In the genomic region with DNA sequence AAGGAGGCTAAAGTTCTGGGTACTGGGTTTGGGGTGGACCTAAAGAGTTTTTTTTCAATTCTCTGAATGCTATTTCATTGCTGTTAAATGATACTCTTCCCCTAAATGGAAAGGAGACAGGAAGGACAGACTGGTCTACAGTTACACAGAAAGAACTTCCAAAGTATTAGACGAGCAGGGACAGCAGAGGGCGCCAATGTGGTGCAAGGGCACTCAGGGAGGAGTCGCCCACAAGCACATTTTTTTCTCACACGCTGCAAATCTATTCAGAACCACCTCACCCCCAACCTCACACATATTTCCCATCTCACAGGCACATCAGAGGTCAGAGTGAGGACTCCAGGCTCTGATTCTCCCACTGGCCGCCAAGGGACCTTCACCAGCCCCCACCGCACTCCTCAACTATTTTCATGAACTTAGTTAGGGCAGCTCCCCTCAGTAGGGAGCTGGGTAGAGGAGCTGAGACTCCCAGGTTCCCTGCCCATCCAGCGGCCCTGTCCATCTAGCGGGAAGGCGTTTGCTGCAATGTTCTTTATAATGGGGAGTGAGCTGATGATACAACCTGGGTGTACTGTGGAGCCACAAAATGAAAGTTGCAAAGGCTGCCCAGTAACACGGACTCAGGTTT, we compare ENCODE assay signal across 8 cellular contexts. TPM values are rescaled to one million over a fixed set of nuclear protein-coding genes. Genes with fewer than 3 reads are reported as not detected.
A peak's percentile ranks its signal among the peaks of the same experiment; 100 is the strongest.
DNase-seq lines count a peak whose midpoint lies in the region; ATAC-seq, FAIRE-seq and TF ChIP-seq lines count a peak whose summit lies in the region.

No MANE protein-coding gene starts in this region.

- H3K4me3 ChIP-seq in BLaER1 treated with 17β-estradiol and CSF1 and Interleukin-3, amounts not matched to agents 10 nM and 100 nM: no peak overlapping the region
- H3K4me3 ChIP-seq in GM23338 (peak overlapping the region; percentile 47), astrocyte (ENCODE audit: insufficient read depth, low read depth, low read length) (peak overlapping the region; percentile 60), hepatocyte (no peak overlapping the region), retinal pigment epithelial cell (ENCODE audit: low read length) (no peak overlapping the region)

- peak; percentile 92 for TF ChIP-seq CTCF in GM23338 (conservative IDR thresholded peaks at IDR 0.05; ENCODE audit: low read depth in 2 of 2)
- peak; percentile 82 for TF ChIP-seq CTCF in astrocyte (IDR thresholded peaks at IDR 0.05; ENCODE audit: insufficient read depth, low read depth, low read length)
- peak; percentile 78 for TF ChIP-seq CTCF in hepatocyte (IDR thresholded peaks at IDR 0.05; ENCODE audit: poor library complexity)
- TF ChIP-seq CTCF in retinal pigment epithelial cell (conservative IDR thresholded peaks at IDR 0.05; ENCODE audit: low read depth, low read length): peak; percentile 85

- H3K4me1 ChIP-seq in BLaER1 treated with 17β-estradiol and CSF1 and Interleukin-3, amounts not matched to agents 10 nM and 100 nM: peaks cover 31 to 48% (median 39%) of the 10 kb centered on the region in 10 experiments
- H3K4me1 ChIP-seq in GM23338 (ENCODE audit: insufficient read depth) (peaks cover 45% of the 10 kb centered on the region), astrocyte (ENCODE audit: insufficient read depth, low read length) (peaks cover 23% of the 10 kb centered on the region), hepatocyte (ENCODE audit: insufficient read depth) (peaks cover 10% of the 10 kb centered on the region)

- H3K27ac Mint-ChIP-seq in GM23338: peak overlapping the region; percentile 89
- H3K27ac Mint-ChIP-seq in T-helper 2 cell treated with Interferon-gamma antibody and Interleukin-4, amounts not matched to agents 5 μg/mL and 100 μg/mL, for 36 hours: no peak overlapping the region
- H3K27ac Mint-ChIP-seq in astrocyte (ENCODE audit: unreplicated experiment): peak overlapping the region; percentile 92

- H3K9me2 ChIP-seq in GM23338 (ENCODE audit: insufficient read depth) (no peaks in the 10 kb centered on the region), hepatocyte (replicated peaks; ENCODE audit: insufficient read depth) (no peaks in the 10 kb centered on the region)

- H2AFZ ChIP-seq in GM23338 (no peak overlapping the region), astrocyte (ENCODE audit: low read depth, low read length) (peak overlapping the region; percentile 28), hepatocyte (no peak overlapping the region)

- WGBS in hepatocyte (ENCODE audit: low lambda C conversion rate, missing lambda C conversion rate): 10% methylated on average over 10 of the region's 10 CpGs

- peaks cover 18% of the 10 kb centered on the region for H3F3A ChIP-seq in GM23338 (replicated peaks; ENCODE audit: low read depth)

- no peaks in the 10 kb centered on the region for H3K36me3 Mint-ChIP-seq in GM23338 (ENCODE audit: low read depth)
- H3K36me3 Mint-ChIP-seq in T-helper 2 cell treated with Interferon-gamma antibody and Interleukin-4, amounts not matched to agents 5 μg/mL and 100 μg/mL, for 36 hours (ENCODE audit: low read depth): no peaks in the 10 kb centered on the region
- H3K36me3 Mint-ChIP-seq in astrocyte (ENCODE audit: low read depth, unreplicated experiment): no peaks in the 10 kb centered on the region

- H3K9me3 ChIP-seq in BLaER1 treated with 17β-estradiol and CSF1 and Interleukin-3, amounts not matched to agents 10 nM and 100 nM (replicated peaks in 1 of 11): no peaks in the 10 kb centered on the region
- H3K9me3 ChIP-seq in astrocyte (ENCODE audit: insufficient read depth, low read depth, low read length) (peaks cover 3% of the 10 kb centered on the region), hepatocyte (ENCODE audit: low read depth) (no peaks in the 10 kb centered on the region)

- no peak overlapping the region for H3K27ac ChIP-seq in BLaER1 treated with 17β-estradiol and CSF1 and Interleukin-3, amounts not matched to agents 10 nM and 100 nM
- H3K27ac ChIP-seq in GM23338 (ENCODE audit: low read depth): peak overlapping the region; percentile 27; the same call in 1 of the 2 replicates
- H3K27ac ChIP-seq in astrocyte (ENCODE audit: low read depth, low read length): no peak overlapping the region
- no peak overlapping the region for H3K27ac ChIP-seq in hepatocyte

- no peaks in the 10 kb centered on the region for H3K36me3 ChIP-seq in BLaER1 treated with 17β-estradiol and CSF1 and Interleukin-3, amounts not matched to agents 10 nM and 100 nM
- H3K36me3 ChIP-seq in GM23338 (ENCODE audit: insufficient read depth) (no peaks in the 10 kb centered on the region), astrocyte (ENCODE audit: insufficient read depth, low read length) (no peaks in the 10 kb centered on the region), hepatocyte (replicated peaks; ENCODE audit: insufficient read depth, low read depth) (no peaks in the 10 kb centered on the region)

- H3K27me3 ChIP-seq in BLaER1 treated with 17β-estradiol and CSF1 and Interleukin-3, amounts not matched to agents 10 nM and 100 nM: peaks cover 35 to 53% (median 49%) of the 10 kb centered on the region in 11 experiments
- H3K27me3 ChIP-seq in GM23338 (ENCODE audit: insufficient read depth): peaks cover 84% of the 10 kb centered on the region
- H3K27me3 ChIP-seq in astrocyte (ENCODE audit: insufficient read depth, low read length): peaks cover 60% of the 10 kb centered on the region
- H3K27me3 ChIP-seq in hepatocyte: peaks cover 70% of the 10 kb centered on the region

- H3K4me2 ChIP-seq in BLaER1 treated with 17β-estradiol and CSF1 and Interleukin-3, amounts not matched to agents 10 nM and 100 nM: peak overlapping the region; percentile 53 to 85 (median 67)
- H3K4me2 ChIP-seq in GM23338 (peak overlapping the region; percentile 74), astrocyte (ENCODE audit: low read length) (peak overlapping the region; percentile 89), hepatocyte (peak overlapping the region; percentile 71)

- H3K4me3 Mint-ChIP-seq in GM23338 (peak overlapping the region; percentile 74), astrocyte (ENCODE audit: unreplicated experiment) (peak overlapping the region; percentile 74)
- no peak overlapping the region for H3K4me3 Mint-ChIP-seq in T-helper 2 cell treated with Interferon-gamma antibody and Interleukin-4, amounts not matched to agents 5 μg/mL and 100 μg/mL, for 36 hours

- peak; percentile 97 for FAIRE-seq in astrocyte (lab: Jason Lieb, UNC)

- 0 out of 22 replicates have a peak overlapping the region, but pooled peaks of 1 of the 11 experiments have one; percentile 15 for H3K9ac ChIP-seq in BLaER1 treated with 17β-estradiol and CSF1 and Interleukin-3, amounts not matched to agents 10 nM and 100 nM
- H3K9ac ChIP-seq in astrocyte (ENCODE audit: low read length): peak overlapping the region; percentile 63

- H3K9me3 Mint-ChIP-seq in GM23338: no peaks in the 10 kb centered on the region; the same call in 2 of the 3 replicates
- no peaks in the 10 kb centered on the region for H3K9me3 Mint-ChIP-seq in T-helper 2 cell treated with Interferon-gamma antibody and Interleukin-4, amounts not matched to agents 5 μg/mL and 100 μg/mL, for 36 hours
- peaks cover 3% of the 10 kb centered on the region for H3K9me3 Mint-ChIP-seq in astrocyte (ENCODE audit: unreplicated experiment)

- H3K27me3 Mint-ChIP-seq in GM23338 (ENCODE audit: insufficient read depth, low read depth, poor library complexity) (peaks cover 61% of the 10 kb centered on the region), astrocyte (ENCODE audit: low read depth, unreplicated experiment) (peaks cover 54% of the 10 kb centered on the region)
- H3K27me3 Mint-ChIP-seq in T-helper 2 cell treated with Interferon-gamma antibody and Interleukin-4, amounts not matched to agents 5 μg/mL and 100 μg/mL, for 36 hours (ENCODE audit: low read depth): peaks cover 96% of the 10 kb centered on the region

- peaks cover 50% of the 10 kb centered on the region for H3K4me1 Mint-ChIP-seq in GM23338
- peaks cover 18% of the 10 kb centered on the region for H3K4me1 Mint-ChIP-seq in T-helper 2 cell treated with Interferon-gamma antibody and Interleukin-4, amounts not matched to agents 5 μg/mL and 100 μg/mL, for 36 hours (ENCODE audit: low read depth)
- peaks cover 18% of the 10 kb centered on the region for H3K4me1 Mint-ChIP-seq in astrocyte (ENCODE audit: low read depth, unreplicated experiment)

- ATAC-seq in GM23338 (peak; percentile 54), HG03139 (IDR thresholded peaks at IDR 0.05; ENCODE audit: unreplicated experiment) (no peak)

- DNase-seq in GM23338 (ENCODE audit: low spot score): peak; percentile 97
- peak; percentile 71 for DNase-seq in NCI-H2029 (lab: John Stamatoyannopoulos, UW)
- DNase-seq in T-helper 2 cell treated with Interferon-gamma antibody and Interleukin-4, amounts not matched to agents 5 μg/mL and 100 μg/mL, for 36 hours (ENCODE audit: low spot score): peak; percentile 68
- peak; percentile 70 for DNase-seq in astrocyte (ENCODE audit: low read depth)
- peak; percentile 92 for DNase-seq in hepatocyte (ENCODE audit: low spot score)
- peak; percentile 44 for DNase-seq in retinal pigment epithelial cell (ENCODE audit: low read depth)

- no peaks in the 10 kb centered on the region for H3K79me2 ChIP-seq in GM23338 (replicated peaks; ENCODE audit: insufficient read depth)
- H3K79me2 ChIP-seq in astrocyte (ENCODE audit: insufficient read depth, low read length): no peaks in the 10 kb centered on the region
- no peaks in the 10 kb centered on the region for H3K79me2 ChIP-seq in hepatocyte

- peaks cover 0 to 45% (median 6%) of the 10 kb centered on the region in 11 experiments; a peak in 12 of 22 replicates for H4K20me1 ChIP-seq in BLaER1 treated with 17β-estradiol and CSF1 and Interleukin-3, amounts not matched to agents 10 nM and 100 nM
- H4K20me1 ChIP-seq in GM23338 (replicated peaks; ENCODE audit: insufficient read depth) (peaks cover 9% of the 10 kb centered on the region; the same call in 1 of the 2 replicates), astrocyte (ENCODE audit: insufficient read depth, low read length) (peaks cover 4% of the 10 kb centered on the region), hepatocyte (ENCODE audit: insufficient read depth, poor library complexity, severe bottlenecking) (no peaks in the 10 kb centered on the region)

TF ChIP-seq in GM23338, 12 proteins besides CTCF, POLR2A, EP300 and RAD21:
- TF ChIP-seq CREB1 (CRISPR knock-in tag; IDR thresholded peaks at IDR 0.05; ENCODE audit: low read depth) (peak; percentile 46; the same call in 1 of the 2 replicates), EZH2 (IDR thresholded peaks at IDR 0.05; ENCODE audit: low read depth, unreplicated experiment) (no peak)

RNA-seq across cellular contexts. Expression of gene CA4, which starts 6.8 kb away (rescaled TPM):
- total RNA-seq in GM23338 (2014; rRNA removed; shearing (Covaris generic)): 4.9 and 8.2 TPM in 2 replicates
- polyA plus RNA-seq in GM23338 (2016; fragmentation: Nextera tagmentation; extraction: Ambion mirVana): 7.6 and 9.4 TPM in 2 replicates
- not detected in 2 replicates for total RNA-seq in astrocyte
- 1.2 and 1.9 TPM in 2 replicates for total RNA-seq in hepatocyte
- polyA plus RNA-seq in hepatocyte: 6.1 and 9.8 TPM in 2 replicates

Comparison
In these comparisons a context has a peak if more than half of its experiments do, and no peak if none do; other contexts are left out.
1. H3K4me3 ChIP-seq: peak in GM23338 (single experiment) and astrocyte (single experiment); none in BLaER1 treated with 17β-estradiol and CSF1 and Interleukin-3, amounts not matched to agents 10 nM and 100 nM (0 of 10), hepatocyte (single experiment) and retinal pigment epithelial cell (single experiment).
2. DNase-seq: peak in every context shown above with its lines; median percentile 97 in GM23338; 92 in hepatocyte; 71 in NCI-H2029; 70 in astrocyte; 68 in T-helper 2 cell treated with Interferon-gamma antibody and Interleukin-4, amounts not matched to agents 5 μg/mL and 100 μg/mL, for 36 hours; 44 in retinal pigment epithelial cell.
3. Peak in every context shown above with its lines, with median percentiles within 50 percentile points of each other: H3K4me2 ChIP-seq and CTCF ChIP-seq.